In genomic region chr7:6438427-6438826, GRCh38 we compare ENCODE assay signal across 11 cellular contexts. TPM values are rescaled to one million over a fixed set of nuclear protein-coding genes. Genes with fewer than 3 reads are reported as not detected.
DNase-seq lines count a peak whose midpoint lies in the region; ATAC-seq and TF ChIP-seq lines count a peak whose summit lies in the region.
"Had no signal": no experiment of that assay in that cellular context is flagged by ENCODE, and none has a peak within 500 bp of the region (broad histone marks: within the 10 kb centered on the region; RNA-seq: fewer than 3 reads in every experiment).

No MANE protein-coding gene starts in this region.

- peaks cover 54% of the 10 kb centered on the region for H3K4me1 Mint-ChIP-seq in activated T-cell treated with anti-CD3 and anti-CD28 coated beads, Interleukin-2, amount 50 U/mL, for 24 hours (ENCODE audit: low read depth)
- H3K4me1 Mint-ChIP-seq in activated CD8-positive, alpha-beta T cell treated with anti-CD3 and anti-CD28 coated beads, Interleukin-2, amount 10 ng/mL, durations not matched to agents 7 days and 5 days (ENCODE audit: low read depth), result peaks cover 59% of the 10 kb centered on the region

- H3K36me3 ChIP-seq in osteoblast (ENCODE audit: insufficient read depth, low read length) (peaks cover 45% of the 10 kb centered on the region), Peyer's patch (peaks cover 0 to 20% (median 0%) of the 10 kb centered on the region in 3 donors)

- no peak overlapping the region for H3K4me3 Mint-ChIP-seq in activated T-cell treated with anti-CD3 and anti-CD28 coated beads, Interleukin-2, amount 50 U/mL, for 24 hours
- peak overlapping the region; percentile 48 for H3K4me3 Mint-ChIP-seq in activated CD8-positive, alpha-beta T cell treated with anti-CD3 and anti-CD28 coated beads, Interleukin-2, amount 10 ng/mL, durations not matched to agents 7 days and 5 days

- no peaks in the 10 kb centered on the region for H3K9me3 Mint-ChIP-seq in activated T-cell treated with anti-CD3 and anti-CD28 coated beads, Interleukin-2, amount 50 U/mL, for 24 hours
- no peaks in the 10 kb centered on the region for H3K9me3 Mint-ChIP-seq in activated CD8-positive, alpha-beta T cell treated with anti-CD3 and anti-CD28 coated beads, Interleukin-2, amount 10 ng/mL, durations not matched to agents 7 days and 5 days (ENCODE audit: insufficient read depth)

- H3K27me3 Mint-ChIP-seq in activated T-cell treated with anti-CD3 and anti-CD28 coated beads, Interleukin-2, amount 50 U/mL, for 24 hours, result no peaks in the 10 kb centered on the region
- H3K27me3 Mint-ChIP-seq in activated CD8-positive, alpha-beta T cell treated with anti-CD3 and anti-CD28 coated beads, Interleukin-2, amount 10 ng/mL, durations not matched to agents 7 days and 5 days (ENCODE audit: low read depth), result no peaks in the 10 kb centered on the region

- H3K27ac ChIP-seq in osteoblast (ENCODE audit: low read depth, low read length), result peak overlapping the region; percentile 8
- no peak overlapping the region for H3K27ac ChIP-seq in Peyer's patch
- H3K27ac ChIP-seq: PC-9 had no signal

- H3K36me3 Mint-ChIP-seq in activated T-cell treated with anti-CD3 and anti-CD28 coated beads, Interleukin-2, amount 50 U/mL, for 24 hours (ENCODE audit: low read depth), result peaks cover 58% of the 10 kb centered on the region
- peaks cover 36% of the 10 kb centered on the region for H3K36me3 Mint-ChIP-seq in activated CD8-positive, alpha-beta T cell treated with anti-CD3 and anti-CD28 coated beads, Interleukin-2, amount 10 ng/mL, durations not matched to agents 7 days and 5 days (ENCODE audit: low read depth)

- H3K4me1 ChIP-seq in osteoblast (ENCODE audit: insufficient read depth, low read length), result peaks cover 19% of the 10 kb centered on the region
- H3K4me1 ChIP-seq in Peyer's patch, result peaks cover 0 to 4% (median 0%) of the 10 kb centered on the region in 4 donors

- POLR2A ChIA-PET in activated CD8-positive, alpha-beta T cell treated with anti-CD3 and anti-CD28 coated beads, Interleukin-2, amount 10 ng/mL, durations not matched to agents 7 days and 5 days (lab: Charles Lee), result interaction anchor here (0.7 to 3.9 kb wide), 2 partner anchors 10 to 44 kb away, joined by 4 to 25 read pairs; partner anchors contain the start of gene DAGLB

- H3K27me3 ChIP-seq in osteoblast (ENCODE audit: insufficient read depth, low read length) (no peaks in the 10 kb centered on the region), Peyer's patch (no peaks in the 10 kb centered on the region)
- H3K27me3 ChIP-seq: BE2C had no signal

- no peak overlapping the region for H3K4me2 ChIP-seq in osteoblast (ENCODE audit: insufficient read depth, low read length)
- H3K4me2 ChIP-seq: PC-9 had no signal

- H3K27ac Mint-ChIP-seq in activated T-cell treated with anti-CD3 and anti-CD28 coated beads, Interleukin-2, amount 50 U/mL, for 24 hours, result peak overlapping the region; percentile 79
- peak overlapping the region; percentile 84 for H3K27ac Mint-ChIP-seq in activated CD8-positive, alpha-beta T cell treated with anti-CD3 and anti-CD28 coated beads, Interleukin-2, amount 10 ng/mL, durations not matched to agents 7 days and 5 days

- peaks cover 36% of the 10 kb centered on the region for H4K20me1 ChIP-seq in osteoblast (ENCODE audit: insufficient read depth, low read length)

- TF ChIP-seq CTCF in osteoblast (IDR thresholded peaks at IDR 0.05; ENCODE audit: extremely low read depth, low read depth, low read length) (no peak), Peyer's patch (IDR thresholded peaks at IDR 0.05) (no peak)

- H3K4me3 ChIP-seq in osteoblast (ENCODE audit: insufficient read depth, low read length) (no peak overlapping the region), Peyer's patch (no peak overlapping the region)
- H3K4me3 ChIP-seq: PC-9 had no signal

- no peak for DNase-seq in activated T-cell treated with anti-CD3 and anti-CD28 coated beads, Interleukin-2, amount 50 U/mL, for 24 hours
- DNase-seq in activated T-cell treated with anti-CD3 and anti-CD28 coated beads for 4 hours, result no peak
- DNase-seq in KG1 (lab: John Stamatoyannopoulos, UW), result peak; percentile 22
- DNase-seq in activated CD8-positive, alpha-beta T cell treated with anti-CD3 and anti-CD28 coated beads, Interleukin-2, amount 10 ng/mL, durations not matched to agents 7 days and 5 days, result no peak
- no peak for DNase-seq in osteoblast (ENCODE audit: insufficient read length, low spot score, missing footprints)
- no peak for DNase-seq in NCI-H1105 treated with DMSO at 0.1 percent for 48 hours (lab: John Stamatoyannopoulos, UW)
- no peak for DNase-seq in Peyer's patch
- DNase-seq: BE2C, NCI-H2029, PC-9 had no signal

- ATAC-seq in activated CD8-positive, alpha-beta T cell treated with anti-CD3 and anti-CD28 coated beads, Interleukin-2, amount 10 ng/mL, durations not matched to agents 7 days and 5 days, result peak; percentile 26
- ATAC-seq in HG03520 (IDR thresholded peaks at IDR 0.05; ENCODE audit: unreplicated experiment), result no peak

- TF ChIP-seq POLR2A in Peyer's patch (IDR thresholded peaks at IDR 0.05), result no peak

- H3K79me2 ChIP-seq in osteoblast (ENCODE audit: insufficient read depth, low read length), result peaks cover 88% of the 10 kb centered on the region

- no peak overlapping the region for H2AFZ ChIP-seq in osteoblast (ENCODE audit: low read length)
- H2AFZ ChIP-seq: PC-9 had no signal

- H3K9me3 ChIP-seq in osteoblast (ENCODE audit: low read depth, low read length) (no peaks in the 10 kb centered on the region), Peyer's patch (no peaks in the 10 kb centered on the region)
- H3K9me3 ChIP-seq: BE2C had no signal

- CTCF ChIA-PET in activated CD8-positive, alpha-beta T cell treated with anti-CD3 and anti-CD28 coated beads, Interleukin-2, amount 10 ng/mL, durations not matched to agents 7 days and 5 days (lab: Charles Lee), result interaction anchor here (0.6 to 2.9 kb wide), 3 partner anchors 10 to 571 kb away, joined by 3 to 12 read pairs (median 3); partner anchors contain the start of gene DAGLB

RNA-seq across cellular contexts. Expression of gene DAGLB, which starts 9.3 kb away (rescaled TPM):
- total RNA-seq in activated CD8-positive, alpha-beta T cell treated with anti-CD3 and anti-CD28 coated beads, Interleukin-2, amount 10 ng/mL, durations not matched to agents 7 days and 5 days, result 10 to 100 TPM; 25.1 to 28.5 TPM
- 17.1 and 17.4 TPM in 2 replicates for total RNA-seq in osteoblast
- total RNA-seq in Peyer's patch, result 10 to 100 TPM in 3 of 4 donors, 1 to 10 TPM in 1; 9.1 to 36.3 (median 24.3) TPM

RNA-seq across cellular contexts. Expression of gene KDELR2, which starts 45.5 kb away (rescaled TPM):
- 10 to 100 TPM; 60.3 to 61.9 TPM for total RNA-seq in activated CD8-positive, alpha-beta T cell treated with anti-CD3 and anti-CD28 coated beads, Interleukin-2, amount 10 ng/mL, durations not matched to agents 7 days and 5 days
- 218 and 245 TPM in 2 replicates for total RNA-seq in osteoblast
- total RNA-seq in Peyer's patch, result 100 to 1,000 TPM in 2 of 4 donors, 10 to 100 TPM in 2; 47.9 to 156 (median 115) TPM
